In genomic region chr13:33112745-33113144, GRCh38 we compare ENCODE assay signal across 14 cellular contexts.
DNase-seq lines count a peak whose midpoint lies in the region; ATAC-seq and TF ChIP-seq lines count a peak whose summit lies in the region.
"Had no signal": no experiment of that assay in that cellular context is flagged by ENCODE, and none has a peak within 500 bp of the region (broad histone marks: within the 10 kb centered on the region; RNA-seq: fewer than 3 reads in every experiment).

No MANE protein-coding gene starts in this region.

- ATAC-seq in gastroesophageal sphincter (no peak), sciatic nerve (peak; percentile 6), HG03460 (IDR thresholded peaks at IDR 0.05; ENCODE audit: unreplicated experiment) (no peak), GM21367 (IDR thresholded peaks at IDR 0.05; ENCODE audit: unreplicated experiment) (no peak)

- peaks cover 16 to 78% (median 58%) of the 10 kb centered on the region in 3 donors for H3K4me1 ChIP-seq in gastroesophageal sphincter
- peaks cover 0 to 34% (median 8%) of the 10 kb centered on the region in 4 donors for H3K4me1 ChIP-seq in Peyer's patch

- WGBS in gastroesophageal sphincter (ENCODE audit: low coverage in 1 of 2), 2 donors = 58 to 80% methylated on average over 7 to 8 of the region's 11 CpGs

- no peak for TF ChIP-seq POLR2A in gastroesophageal sphincter (IDR thresholded peaks at IDR 0.05)
- no peak for TF ChIP-seq POLR2A in Peyer's patch (IDR thresholded peaks at IDR 0.05)

- no peak for TF ChIP-seq EP300 in gastroesophageal sphincter (IDR thresholded peaks at IDR 0.05)

- H3K27me3 ChIP-seq in gastroesophageal sphincter = no peaks in the 10 kb centered on the region
- H3K27me3 ChIP-seq in Peyer's patch = no peaks in the 10 kb centered on the region
- H3K27me3 ChIP-seq: SJSA1 had no signal

- H3K36me3 ChIP-seq in gastroesophageal sphincter = peaks cover 0 to 63% of the 10 kb centered on the region in 2 donors
- H3K36me3 ChIP-seq in Peyer's patch = peaks cover 0 to 32% (median 0%) of the 10 kb centered on the region in 3 donors

- H3K9me3 ChIP-seq in gastroesophageal sphincter (no peaks in the 10 kb centered on the region), Peyer's patch (no peaks in the 10 kb centered on the region)
- H3K9me3 ChIP-seq: SJSA1 had no signal

- no peak overlapping the region for H3K4me3 ChIP-seq in astrocyte of the spinal cord (ENCODE audit: low read depth, low read length)
- no peak overlapping the region for H3K4me3 ChIP-seq in gastroesophageal sphincter
- no peak overlapping the region for H3K4me3 ChIP-seq in Peyer's patch
- H3K4me3 ChIP-seq: SJSA1 had no signal

- intact Hi-C loops in sciatic nerve (cut with DNase I) = no loop called here

- DNase-seq in AG20443 (ENCODE audit: low spot score) (peak; percentile 47), astrocyte of the spinal cord (ENCODE audit: low read depth, low spot score) (peak; percentile 70), sciatic nerve (ENCODE audit: low spot score) (no peak), GM19238 (ENCODE audit: insufficient read length, low spot score) (no peak), Peyer's patch (no peak)
- DNase-seq: activated CD4-positive, CD25-positive, alpha-beta regulatory T cell; activated CD8-positive, alpha-beta memory T cell treated with anti-CD3 and anti-CD28 coated beads for 24 hours; mesendoderm; NCI-H2081; NCI-H69 had no signal

- in situ Hi-C loops in astrocyte of the spinal cord (cut with HindIII; ENCODE audit: low sequenced_read_pairs) = no loop called here

- H3K27ac ChIP-seq in gastroesophageal sphincter = peak overlapping the region; percentile 37 to 86 (median 80)
- peak overlapping the region in 1 of 4 donors; percentile 53 for H3K27ac ChIP-seq in Peyer's patch
- H3K27ac ChIP-seq: SJSA1 had no signal

- TF ChIP-seq CTCF in astrocyte of the spinal cord (IDR thresholded peaks at IDR 0.05; ENCODE audit: low read depth, low read length) (no peak), gastroesophageal sphincter (IDR thresholded peaks at IDR 0.05) (no peak), Peyer's patch (IDR thresholded peaks at IDR 0.05) (no peak)

Comparison
In these comparisons a context has a peak if more than half of its experiments do, and no peak if none do; other contexts are left out.
1. DNase-seq: peak in AG20443 (single experiment) and astrocyte of the spinal cord (single experiment); none in sciatic nerve (single experiment), GM19238 (single experiment) and Peyer's patch (0 of 3).